Comparison of ENCODE assay signal across 8 cellular contexts in the genomic region with DNA sequence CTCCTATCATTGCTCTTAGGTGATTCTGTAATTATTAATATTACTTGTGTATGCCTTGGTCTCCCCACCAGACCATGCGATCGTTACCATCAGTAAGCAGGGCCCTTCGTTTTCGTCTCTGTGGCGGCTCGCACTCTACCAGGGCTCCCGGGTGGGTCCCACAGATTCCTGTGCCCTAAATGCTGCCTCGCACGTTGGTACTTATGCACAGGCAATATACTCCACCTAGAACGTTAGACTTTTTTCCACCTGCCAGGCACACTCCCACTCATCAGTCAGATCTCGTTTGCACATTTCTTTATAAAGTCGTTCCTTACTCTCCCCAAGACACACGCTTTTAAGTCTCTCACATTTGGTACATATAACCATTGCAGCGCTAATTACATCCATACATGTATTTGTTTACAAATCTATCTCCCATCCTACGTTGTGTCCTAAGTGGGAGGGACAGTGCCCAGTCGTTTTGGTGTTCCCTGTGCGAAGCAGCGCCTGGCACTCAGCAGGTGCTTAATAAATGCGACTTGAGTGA. TPM values are rescaled to one million over a fixed set of nuclear protein-coding genes. Genes with fewer than 3 reads are reported as not detected.
DNase-seq lines count a peak whose midpoint lies in the region; ATAC-seq and TF ChIP-seq lines count a peak whose summit lies in the region.

No MANE protein-coding gene starts in this region.

- H3K27me3 ChIP-seq in right atrium auricular region, result no peaks in the 10 kb centered on the region
- no peaks in the 10 kb centered on the region for H3K27me3 ChIP-seq in body of pancreas
- no peaks in the 10 kb centered on the region for H3K27me3 ChIP-seq in uterus

- H3K4me1 ChIP-seq in right atrium auricular region, result peaks cover 0 to 29% of the 10 kb centered on the region in 2 donors
- H3K4me1 ChIP-seq in body of pancreas, result peaks cover 28% of the 10 kb centered on the region
- peaks cover 10% of the 10 kb centered on the region for H3K4me1 ChIP-seq in mesodermal cell (ENCODE audit: control insufficient read depth, insufficient read depth, low read length, poor library complexity, severe bottlenecking)
- peaks cover 7 to 15% of the 10 kb centered on the region in 2 donors for H3K4me1 ChIP-seq in uterus

- WGBS in body of pancreas, 2 donors, result 24 to 26% methylated on average over 19 of the region's 19 CpGs
- WGBS in mesodermal cell (ENCODE audit: insufficient coverage in 2 of 2), 2 experiments, result 30 to 33% methylated on average over 14 to 16 of the region's 19 CpGs

- no peak for TF ChIP-seq POLR2A in body of pancreas (IDR thresholded peaks at IDR 0.05)
- no peak for TF ChIP-seq POLR2A in uterus (IDR thresholded peaks at IDR 0.05)

- ATAC-seq in left ventricle myocardium superior, result no peak
- ATAC-seq in body of pancreas, result no peak

- H3K9me3 ChIP-seq in right atrium auricular region (no peaks in the 10 kb centered on the region), body of pancreas (no peaks in the 10 kb centered on the region), mesodermal cell (ENCODE audit: control insufficient read depth, low read length) (no peaks in the 10 kb centered on the region), uterus (no peaks in the 10 kb centered on the region)

- intact Hi-C loops in left ventricle myocardium superior (cut with micrococcal nuclease) (no loop called here), body of pancreas (cut with DNase I) (no loop called here), uterus (cut with DNase I; ENCODE audit: low total_unique reads) (no loop called here)

- H3K4me3 ChIP-seq in right atrium auricular region, result peak overlapping the region; percentile 99 to 100
- peak overlapping the region; percentile 62 to 100 for H3K4me3 ChIP-seq in body of pancreas
- H3K4me3 ChIP-seq in mesodermal cell (ENCODE audit: extremely low read depth, insufficient read depth, low read length, poor library complexity, severe bottlenecking), result peak overlapping the region; percentile 71
- peak overlapping the region; percentile 90 to 99 for H3K4me3 ChIP-seq in uterus

- peak overlapping the region in 1 of 2 donors; percentile 96 for H3K27ac ChIP-seq in right atrium auricular region
- peak overlapping the region in 3 of 4 donors; percentile 84 to 96 (median 93) for H3K27ac ChIP-seq in body of pancreas
- peak overlapping the region; percentile 81 for H3K27ac ChIP-seq in mesodermal cell (ENCODE audit: low read depth, low read length, severe bottlenecking)
- H3K27ac ChIP-seq in uterus, result peak overlapping the region; percentile 94 to 98

- DNase-seq in right atrium auricular region (ENCODE audit: low spot score) (no peak), left ventricle myocardium superior (no peak), body of pancreas (no peak), uterus (no peak), GM13976 (ENCODE audit: low spot score) (no peak)
- DNase-seq in central memory CD4-positive, alpha-beta T cell, result no peak
- DNase-seq in activated effector memory CD4-positive, alpha-beta T cell treated with Interleukin-2 at 50 U/mL for 16 hours, result no peak

- in situ Hi-C loops in GM13976 (cut with MboI; ENCODE audit: low sequenced_read_pairs, unreplicated experiment), result no loop called here

- H3K36me3 ChIP-seq in right atrium auricular region, result no peaks in the 10 kb centered on the region
- H3K36me3 ChIP-seq in body of pancreas (replicated peaks in 1 of 2; ENCODE audit: insufficient read depth in 1 of 2, low read depth in 2 of 2), result no peaks in the 10 kb centered on the region
- H3K36me3 ChIP-seq in mesodermal cell (ENCODE audit: control insufficient read depth, insufficient read depth, low read length), result peaks cover 28% of the 10 kb centered on the region
- H3K36me3 ChIP-seq in uterus, result no peaks in the 10 kb centered on the region

- TF ChIP-seq CTCF in right atrium auricular region (IDR thresholded peaks at IDR 0.05) (no peak), body of pancreas (IDR thresholded peaks at IDR 0.05) (no peak), uterus (IDR thresholded peaks at IDR 0.05) (no peak), GM13976 (IDR thresholded peaks at IDR 0.05; ENCODE audit: borderline replicate concordance, control extremely low read depth, extremely low read depth, insufficient read depth, missing control alignments) (no peak)

RNA-seq across cellular contexts. Expression of gene FEZ2, which starts 0.9 kb away (rescaled TPM):
- total RNA-seq in right atrium auricular region (10 to 100 TPM; 30.3 to 81.5 TPM), left ventricle myocardium superior (37.2 TPM), body of pancreas (10 to 100 TPM; 12.7 to 19.1 TPM), uterus (10 to 100 TPM; 27.9 to 66.6 (median 39.7) TPM)
- 62.1 TPM for polyA plus RNA-seq in mesodermal cell (2013, experiment 1 of 2)
- 73.6 TPM for polyA plus RNA-seq in mesodermal cell (2013, experiment 2 of 2)
